In the genomic region with DNA sequence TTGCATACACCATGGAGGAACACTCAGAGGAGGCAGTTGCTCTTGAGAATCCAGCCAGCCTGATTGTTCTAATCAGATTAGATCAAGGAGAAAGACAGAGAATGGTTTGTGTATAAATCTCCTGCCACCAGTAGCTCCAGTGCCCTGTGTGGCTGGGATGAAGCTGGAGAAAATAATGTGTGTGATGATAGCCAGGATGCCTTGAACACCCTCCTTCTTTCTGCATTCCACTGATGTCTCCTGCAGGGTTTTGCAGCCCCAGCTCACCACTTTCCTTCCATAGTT, we compare ENCODE assay signal across 16 cellular contexts.
DNase-seq lines count a peak whose midpoint lies in the region; ATAC-seq and TF ChIP-seq lines count a peak whose summit lies in the region.
"Had no signal": no experiment of that assay in that cellular context is flagged by ENCODE, and none has a peak within 500 bp of the region (broad histone marks: within the 10 kb centered on the region; RNA-seq: fewer than 3 reads in every experiment).

No MANE protein-coding gene starts in this region.

- no peak for TF ChIP-seq CTCF in SK-N-SH (IDR thresholded peaks at IDR 0.05)
- no peak for TF ChIP-seq CTCF in WERI-Rb-1 (IDR thresholded peaks at IDR 0.05; ENCODE audit: low read depth, low read length)
- TF ChIP-seq CTCF in neural progenitor cell (IDR thresholded peaks at IDR 0.05), result no peak

- H3K4me1 ChIP-seq in SK-N-SH (ENCODE audit: control insufficient read depth in 1 of 2, insufficient read depth in 2 of 2, low read depth in 1 of 2, low read length in 1 of 2), result peaks cover 0 to 10% of the 10 kb centered on the region in 2 experiments; a peak in 1 of 4 replicates
- H3K4me1 ChIP-seq in neural progenitor cell, result peaks cover 35% of the 10 kb centered on the region

- H3K27ac ChIP-seq in SK-N-SH (ENCODE audit: low read depth in 2 of 2, low read length in 1 of 2) (no peak overlapping the region), WERI-Rb-1 (peak overlapping the region; percentile 48), neural progenitor cell (no peak overlapping the region)
- H3K27ac ChIP-seq: BLaER1, GM23248 had no signal

- H3K79me2 ChIP-seq in SK-N-SH (ENCODE audit: insufficient read depth) (no peaks in the 10 kb centered on the region), neural progenitor cell (ENCODE audit: low read depth) (no peaks in the 10 kb centered on the region)

- H3K36me3 Mint-ChIP-seq in neural progenitor cell, result peaks cover 5% of the 10 kb centered on the region
- H3K36me3 Mint-ChIP-seq: CD14-positive monocyte; CD4-positive, alpha-beta memory T cell had no signal

- H3K4me1 Mint-ChIP-seq in neural progenitor cell, result peaks cover 31% of the 10 kb centered on the region

- H3K36me3 ChIP-seq in SK-N-SH (replicated peaks in 1 of 2; ENCODE audit: control insufficient read depth in 1 of 2, insufficient read depth in 2 of 2, low read length in 1 of 2) (no peaks in the 10 kb centered on the region), WERI-Rb-1 (peaks cover 3% of the 10 kb centered on the region; the same call in 1 of the 2 replicates), neural progenitor cell (no peaks in the 10 kb centered on the region)
- H3K36me3 ChIP-seq: BLaER1 had no signal

- no peaks in the 10 kb centered on the region for H4K20me1 ChIP-seq in SK-N-SH (ENCODE audit: insufficient read depth)
- H4K20me1 ChIP-seq in neural progenitor cell (ENCODE audit: low read depth), result no peaks in the 10 kb centered on the region
- H4K20me1 ChIP-seq: BLaER1 had no signal

- POLR2A ChIA-PET in SK-N-SH (lab: Yijun Ruan, JAX), result no interaction called here

- H2AFZ ChIP-seq in SK-N-SH (ENCODE audit: low read depth) (no peak overlapping the region), neural progenitor cell (replicated peaks) (no peak overlapping the region)
- H2AFZ ChIP-seq: GM23248 had no signal

- H3K27me3 ChIP-seq in SK-N-SH (ENCODE audit: insufficient read depth), result no peaks in the 10 kb centered on the region
- H3K27me3 ChIP-seq in WERI-Rb-1 (ENCODE audit: insufficient read depth, low read depth, severe bottlenecking), result no peaks in the 10 kb centered on the region
- H3K27me3 ChIP-seq in neural progenitor cell, result no peaks in the 10 kb centered on the region
- H3K27me3 ChIP-seq: BLaER1 had no signal

- H3K9me2 ChIP-seq in SK-N-SH, result no peaks in the 10 kb centered on the region

- H3K27ac Mint-ChIP-seq in neural progenitor cell, result peak overlapping the region; percentile 80
- H3K27ac Mint-ChIP-seq: CD14-positive monocyte had no signal

- no peak for TF ChIP-seq RAD21 in SK-N-SH (IDR thresholded peaks at IDR 0.05; ENCODE audit: low read length)

- H3K27me3 Mint-ChIP-seq in neural progenitor cell (ENCODE audit: insufficient read depth, low read depth), result peaks cover 2% of the 10 kb centered on the region

- H3F3A ChIP-seq in SK-N-SH (replicated peaks; ENCODE audit: insufficient read depth), result no peaks in the 10 kb centered on the region
- H3F3A ChIP-seq in neural progenitor cell (ENCODE audit: low read depth), result peaks cover 16% of the 10 kb centered on the region

- H3K4me3 ChIP-seq in SK-N-SH (ENCODE audit: low read depth in 2 of 2, low read length in 1 of 2) (no peak overlapping the region), WERI-Rb-1 (ENCODE audit: low read depth, low read length) (0 out of 2 replicates have a peak overlapping the region, but pooled peaks have one; percentile 2), neural progenitor cell (no peak overlapping the region)
- H3K4me3 ChIP-seq: BLaER1, GM23248 had no signal

- DNase-seq in SK-N-SH (no peak), WERI-Rb-1 (peak; percentile 27), neural progenitor cell (ENCODE audit: low spot score) (no peak), NCI-H226 (no peak), NCI-H774 (lab: John Stamatoyannopoulos, UW) (no peak), SIG-M5 (lab: John Stamatoyannopoulos, UW) (no peak)
- DNase-seq: 8988T, DMS153, DMS79, GDM1, GM23248, HCEC 1CT had no signal

- H3K9ac ChIP-seq in SK-N-SH (no peak overlapping the region), neural progenitor cell (no peak overlapping the region)
- H3K9ac ChIP-seq: BLaER1, GM23248 had no signal

- no peak overlapping the region for H3K4me3 Mint-ChIP-seq in neural progenitor cell
- H3K4me3 Mint-ChIP-seq: CD14-positive monocyte; CD4-positive, alpha-beta memory T cell had no signal

- no peak for TF ChIP-seq EP300 in SK-N-SH (IDR thresholded peaks at IDR 0.05; ENCODE audit: borderline replicate concordance in 1 of 2, low read depth in 1 of 2, low read length in 1 of 2)

- H3K4me2 ChIP-seq in SK-N-SH, result no peak overlapping the region
- no peak overlapping the region for H3K4me2 ChIP-seq in neural progenitor cell
- H3K4me2 ChIP-seq: BLaER1 had no signal

- ATAC-seq in SK-N-SH treated with all-trans-retinoic acid at 6 μM for 48 hours, result no peak

- CTCF ChIA-PET in SK-N-SH (lab: Yijun Ruan, JAX), result interaction anchor here (1.6 to 2.0 kb wide), 2 partner anchors 16 to 36 kb away, joined by 4 to 5 read pairs; no protein-coding TSS in a partner anchor

- H3K9me3 ChIP-seq in SK-N-SH (no peaks in the 10 kb centered on the region), WERI-Rb-1 (ENCODE audit: severe bottlenecking) (no peaks in the 10 kb centered on the region), neural progenitor cell (ENCODE audit: low read depth) (no peaks in the 10 kb centered on the region)
- H3K9me3 ChIP-seq: BLaER1 had no signal

- H3K9me3 Mint-ChIP-seq in neural progenitor cell, result peaks cover 3% of the 10 kb centered on the region

TF ChIP-seq in SK-N-SH treated with all-trans-retinoic acid at 6 μM for 48 hours, 23 proteins besides CTCF, POLR2A, EP300 and RAD21:
- 0 out of 2 replicates have a peak, but pooled peaks have one; percentile 7 for TF ChIP-seq ISL1 (CRISPR knock-in tag; IDR thresholded peaks at IDR 0.05)
- no peak for TF ChIP-seq ZNF8 (CRISPR knock-in tag; IDR thresholded peaks at IDR 0.05)
TF ChIP-seq in SK-N-SH treated with all-trans-retinoic acid at 6 μM for 48 hours: peak in this region for 1.

TF ChIP-seq in SK-N-SH, 30 proteins besides CTCF, POLR2A, EP300 and RAD21 (continues in another document):
- no peak for TF ChIP-seq YY1 (IDR thresholded peaks at IDR 0.05; ENCODE audit: low read depth)
- TF ChIP-seq, protein P1, sequence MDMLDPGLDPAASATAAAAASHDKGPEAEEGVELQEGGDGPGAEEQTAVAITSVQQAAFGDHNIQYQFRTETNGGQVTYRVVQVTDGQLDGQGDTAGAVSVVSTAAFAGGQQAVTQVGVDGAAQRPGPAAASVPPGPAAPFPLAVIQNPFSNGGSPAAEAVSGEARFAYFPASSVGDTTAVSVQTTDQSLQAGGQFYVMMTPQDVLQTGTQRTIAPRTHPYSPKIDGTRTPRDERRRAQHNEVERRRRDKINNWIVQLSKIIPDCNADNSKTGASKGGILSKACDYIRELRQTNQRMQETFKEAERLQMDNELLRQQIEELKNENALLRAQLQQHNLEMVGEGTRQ (IDR thresholded peaks at IDR 0.05; ENCODE audit: borderline replicate concordance, low read depth, low read length), result no peak
- TF ChIP-seq, protein P2, sequence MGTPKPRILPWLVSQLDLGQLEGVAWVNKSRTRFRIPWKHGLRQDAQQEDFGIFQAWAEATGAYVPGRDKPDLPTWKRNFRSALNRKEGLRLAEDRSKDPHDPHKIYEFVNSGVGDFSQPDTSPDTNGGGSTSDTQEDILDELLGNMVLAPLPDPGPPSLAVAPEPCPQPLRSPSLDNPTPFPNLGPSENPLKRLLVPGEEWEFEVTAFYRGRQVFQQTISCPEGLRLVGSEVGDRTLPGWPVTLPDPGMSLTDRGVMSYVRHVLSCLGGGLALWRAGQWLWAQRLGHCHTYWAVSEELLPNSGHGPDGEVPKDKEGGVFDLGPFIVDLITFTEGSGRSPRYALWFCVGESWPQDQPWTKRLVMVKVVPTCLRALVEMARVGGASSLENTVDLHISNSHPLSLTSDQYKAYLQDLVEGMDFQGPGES (IDR thresholded peaks at IDR 0.05; ENCODE audit: low read depth, low read length), result no peak
- TF ChIP-seq SMC3 (IDR thresholded peaks at IDR 0.05; ENCODE audit: low read depth, low read length), result no peak
- TF ChIP-seq FOXM1 (IDR thresholded peaks at IDR 0.05; ENCODE audit: low read depth), result no peak
- TF ChIP-seq TEAD4 (IDR thresholded peaks at IDR 0.05; ENCODE audit: borderline replicate concordance, insufficient read depth), result no peak
- TF ChIP-seq NFIC (IDR thresholded peaks at IDR 0.05; ENCODE audit: borderline replicate concordance), result no peak
- no peak for TF ChIP-seq SIN3A (IDR thresholded peaks at IDR 0.05; ENCODE audit: borderline replicate concordance, low read depth, low read length)
- TF ChIP-seq, protein P3, sequence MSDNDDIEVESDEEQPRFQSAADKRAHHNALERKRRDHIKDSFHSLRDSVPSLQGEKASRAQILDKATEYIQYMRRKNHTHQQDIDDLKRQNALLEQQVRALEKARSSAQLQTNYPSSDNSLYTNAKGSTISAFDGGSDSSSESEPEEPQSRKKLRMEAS (IDR thresholded peaks at IDR 0.05; ENCODE audit: low read depth), result no peak
- TF ChIP-seq, protein P4, sequence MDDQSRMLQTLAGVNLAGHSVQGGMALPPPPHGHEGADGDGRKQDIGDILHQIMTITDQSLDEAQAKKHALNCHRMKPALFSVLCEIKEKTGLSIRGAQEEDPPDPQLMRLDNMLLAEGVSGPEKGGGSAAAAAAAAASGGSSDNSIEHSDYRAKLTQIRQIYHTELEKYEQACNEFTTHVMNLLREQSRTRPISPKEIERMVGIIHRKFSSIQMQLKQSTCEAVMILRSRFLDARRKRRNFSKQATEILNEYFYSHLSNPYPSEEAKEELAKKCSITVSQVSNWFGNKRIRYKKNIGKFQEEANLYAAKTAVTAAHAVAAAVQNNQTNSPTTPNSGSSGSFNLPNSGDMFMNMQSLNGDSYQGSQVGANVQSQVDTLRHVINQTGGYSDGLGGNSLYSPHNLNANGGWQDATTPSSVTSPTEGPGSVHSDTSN (IDR thresholded peaks at IDR 0.05), result no peak
- TF ChIP-seq RXRA (IDR thresholded peaks at IDR 0.05; ENCODE audit: borderline replicate concordance, low read depth), result no peak
- no peak for TF ChIP-seq RFX5 (IDR thresholded peaks at IDR 0.05; ENCODE audit: low read length)
- no peak for TF ChIP-seq MXI1 (IDR thresholded peaks at IDR 0.05; ENCODE audit: low read depth, low read length)
